In the genomic region with DNA sequence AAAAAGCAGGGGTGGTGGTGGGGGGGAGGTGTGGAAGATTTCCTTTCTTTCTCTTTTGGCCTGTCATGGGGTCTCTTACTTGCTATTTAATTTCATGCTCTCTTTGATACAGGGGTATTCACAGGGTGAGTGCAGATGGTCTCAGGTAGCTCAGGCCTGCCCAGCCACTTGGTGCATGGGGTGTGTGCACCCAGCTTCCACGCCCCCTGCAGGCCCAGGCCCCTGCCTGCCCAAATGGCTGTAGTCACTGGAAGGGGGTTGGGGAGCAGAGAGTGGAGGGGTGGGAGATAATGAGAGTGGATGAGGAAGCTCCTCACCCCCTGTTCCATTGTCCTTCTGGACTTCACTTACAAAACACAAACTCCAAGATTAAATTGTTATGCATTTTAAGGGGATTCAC, we compare ENCODE assay signal across 36 cellular contexts.
DNase-seq lines count a peak whose midpoint lies in the region; ATAC-seq and TF ChIP-seq lines count a peak whose summit lies in the region.
"Had no signal": no experiment of that assay in that cellular context is flagged by ENCODE, and none has a peak within 500 bp of the region (broad histone marks: within the 10 kb centered on the region; RNA-seq: fewer than 3 reads in every experiment).

No MANE protein-coding gene starts in this region.

- TF ChIP-seq CTCF in DOHH2 (IDR thresholded peaks at IDR 0.05; ENCODE audit: low read depth, low read length, poor library complexity, severe bottlenecking) (peak; percentile 55), WERI-Rb-1 (IDR thresholded peaks at IDR 0.05; ENCODE audit: low read depth, low read length) (peak; percentile 30; the same call in 1 of the 2 replicates), transverse colon (IDR thresholded peaks at IDR 0.05) (no peak)

- TF ChIP-seq POLR2A in transverse colon (IDR thresholded peaks at IDR 0.05) = no peak

- H3K27ac Mint-ChIP-seq in activated CD4-positive, alpha-beta T cell treated with anti-CD3 and anti-CD28 coated beads, Interleukin-2, amount 10 ng/mL, durations not matched to agents 24 days and 14 days = no peak overlapping the region
- H3K27ac Mint-ChIP-seq: activated CD4-positive, alpha-beta T cell treated with anti-CD3 and anti-CD28 coated beads, Interleukin-2, amount 10 ng/mL, durations not matched to agents 7 days and 5 days; activated naive CD8-positive, alpha-beta T cell treated with anti-CD3 and anti-CD28 coated beads, Interleukin-2, amount 10 ng/mL, durations not matched to agents 7 days and 5 days; B cell; CD4-positive, alpha-beta memory T cell; natural killer cell had no signal

- H3K36me3 Mint-ChIP-seq in activated CD4-positive, alpha-beta T cell treated with anti-CD3 and anti-CD28 coated beads, Interleukin-2, amount 10 ng/mL, durations not matched to agents 24 days and 14 days (ENCODE audit: low read depth) = no peaks in the 10 kb centered on the region
- H3K36me3 Mint-ChIP-seq: activated naive CD8-positive, alpha-beta T cell treated with anti-CD3 and anti-CD28 coated beads, Interleukin-2, amount 10 ng/mL, durations not matched to agents 7 days and 5 days; CD4-positive, alpha-beta memory T cell; natural killer cell had no signal

- no peaks in the 10 kb centered on the region for H3K9me2 ChIP-seq in DOHH2 (replicated peaks; ENCODE audit: control insufficient read depth, low read length)

- H3K9me3 Mint-ChIP-seq in activated CD4-positive, alpha-beta T cell treated with anti-CD3 and anti-CD28 coated beads, Interleukin-2, amount 10 ng/mL, durations not matched to agents 24 days and 14 days = no peaks in the 10 kb centered on the region
- H3K9me3 Mint-ChIP-seq: activated CD4-positive, alpha-beta T cell treated with anti-CD3 and anti-CD28 coated beads, Interleukin-2, amount 10 ng/mL, durations not matched to agents 7 days and 5 days; activated naive CD8-positive, alpha-beta T cell treated with anti-CD3 and anti-CD28 coated beads, Interleukin-2, amount 10 ng/mL, durations not matched to agents 7 days and 5 days; natural killer cell had no signal

- no peaks in the 10 kb centered on the region for H4K20me1 ChIP-seq in DOHH2 (ENCODE audit: control insufficient read depth, insufficient read depth, low read depth, low read length)

- peak; percentile 56 for ATAC-seq in GM21367 (IDR thresholded peaks at IDR 0.05; ENCODE audit: unreplicated experiment)
- ATAC-seq in HG02588 (IDR thresholded peaks at IDR 0.05; ENCODE audit: unreplicated experiment) = no peak
- ATAC-seq: A549, mucosa of descending colon, natural killer cell, sciatic nerve had no signal

- H3K4me3 ChIP-seq in DOHH2 (ENCODE audit: low read length) (no peak overlapping the region), WERI-Rb-1 (ENCODE audit: low read depth, low read length) (no peak overlapping the region), transverse colon (no peak overlapping the region)
- H3K4me3 ChIP-seq: A549, cardiac muscle cell, colonic mucosa, mucosa of descending colon, prostate gland, stomach had no signal

- H3K36me3 ChIP-seq in DOHH2 (ENCODE audit: control insufficient read depth, low read length) (no peaks in the 10 kb centered on the region), WERI-Rb-1 (no peaks in the 10 kb centered on the region), transverse colon (no peaks in the 10 kb centered on the region)
- H3K36me3 ChIP-seq: cardiac muscle cell, colonic mucosa, prostate gland, stomach had no signal

- no peaks in the 10 kb centered on the region for H3K27me3 Mint-ChIP-seq in activated CD4-positive, alpha-beta T cell treated with anti-CD3 and anti-CD28 coated beads, Interleukin-2, amount 10 ng/mL, durations not matched to agents 24 days and 14 days
- H3K27me3 Mint-ChIP-seq: activated CD4-positive, alpha-beta T cell treated with anti-CD3 and anti-CD28 coated beads, Interleukin-2, amount 10 ng/mL, durations not matched to agents 7 days and 5 days; B cell; CD4-positive, alpha-beta memory T cell had no signal

- peaks cover 3% of the 10 kb centered on the region; the same call in 1 of the 2 replicates for H3K4me1 ChIP-seq in DOHH2 (ENCODE audit: control insufficient read depth, low read length)
- H3K4me1 ChIP-seq in transverse colon = no peaks in the 10 kb centered on the region
- H3K4me1 ChIP-seq: colonic mucosa, prostate gland had no signal

- H3K27ac ChIP-seq in DOHH2 (ENCODE audit: low read depth, low read length) = no peak overlapping the region
- H3K27ac ChIP-seq in WERI-Rb-1 = no peak overlapping the region
- H3K27ac ChIP-seq in transverse colon = no peak overlapping the region
- H3K27ac ChIP-seq: cardiac muscle cell, colonic mucosa, prostate gland, stomach had no signal

- WGBS in transverse colon (ENCODE audit: low coverage in 1 of 2), 2 donors = 82% methylated on average over 1 of the region's 1 CpG; no CpG with 5 or more reads in 1 of the 2 donors

- H3K27me3 ChIP-seq in DOHH2 (ENCODE audit: control insufficient read depth, low read length) (0 out of 2 replicates have a peak, but pooled peaks cover 3% of the 10 kb centered on the region), WERI-Rb-1 (ENCODE audit: insufficient read depth, low read depth, severe bottlenecking) (no peaks in the 10 kb centered on the region), transverse colon (no peaks in the 10 kb centered on the region)
- H3K27me3 ChIP-seq: cardiac muscle cell, colonic mucosa, stomach had no signal

- H3K79me2 ChIP-seq in DOHH2 (ENCODE audit: control insufficient read depth, low read length) = no peaks in the 10 kb centered on the region

- no peak overlapping the region for H3K4me3 Mint-ChIP-seq in activated CD4-positive, alpha-beta T cell treated with anti-CD3 and anti-CD28 coated beads, Interleukin-2, amount 10 ng/mL, durations not matched to agents 24 days and 14 days
- H3K4me3 Mint-ChIP-seq: activated CD4-positive, alpha-beta T cell treated with anti-CD3 and anti-CD28 coated beads, Interleukin-2, amount 10 ng/mL, durations not matched to agents 7 days and 5 days; activated naive CD8-positive, alpha-beta T cell treated with anti-CD3 and anti-CD28 coated beads, Interleukin-2, amount 10 ng/mL, durations not matched to agents 7 days and 5 days; B cell; CD4-positive, alpha-beta memory T cell; natural killer cell had no signal

- DNase-seq in WERI-Rb-1 = no peak
- DNase-seq in germinal center (ENCODE audit: low spot score) = peak; percentile 37
- DNase-seq in activated CD4-positive, alpha-beta T cell treated with anti-CD3 and anti-CD28 coated beads, Interleukin-2, amount 10 ng/mL, durations not matched to agents 24 days and 14 days = no peak
- no peak for DNase-seq in transverse colon
- no peak for DNase-seq in DMS53 (lab: John Stamatoyannopoulos, UW)
- DNase-seq: activated CD4-positive, alpha-beta T cell treated with anti-CD3 and anti-CD28 coated beads, Interleukin-2, amount 10 ng/mL, durations not matched to agents 7 days and 5 days; activated effector memory CD4-positive, alpha-beta T cell treated with Interleukin-2 at 50 U/mL for 16 hours; activated naive CD8-positive, alpha-beta T cell treated with anti-CD3 and anti-CD28 coated beads, Interleukin-2, amount 10 ng/mL, durations not matched to agents 7 days and 5 days; activated T-cell treated with anti-CD3 and anti-CD28 coated beads, Interleukin-2, amount 50 U/mL, for 1 hour; aorta; CD4-positive, alpha-beta memory T cell; colonic mucosa; effector memory CD4-positive, alpha-beta T cell; HCEC 1CT; head of caudate nucleus; Kasumi-1; mucosa of descending colon; MV-4-11; natural killer cell; NCI-H1436 treated with DMSO at 0.1 percent for 48 hours; NCI-H2081 treated with DMSO at 0.1 percent for 48 hours; NCI-H226; nucleus accumbens; stimulated activated CD4-positive, alpha-beta T cell treated with anti-CD3 and anti-CD28 coated beads, Interleukin-12 subunit alpha, Interleukin-12 subunit beta, amount 100 ng/mL, for 4 hours; stimulated activated CD4-positive, alpha-beta T cell treated with anti-CD3 and anti-CD28 coated beads, Interleukin-2, amount 100 ng/mL, for 48 hours; stomach; SW 1271; T1000 had no signal

- in situ Hi-C loops in transverse colon (cut with MboI; ENCODE audit: low pct_ligation_motif_present in 1 of 4, low pct_unique_long_range_greater_than_20kb in 1 of 4, low sequenced_read_pairs in 3 of 4) = no loop called here

- no peaks in the 10 kb centered on the region for H3K9me3 ChIP-seq in DOHH2 (ENCODE audit: control insufficient read depth, insufficient read depth, low read length)
- H3K9me3 ChIP-seq in WERI-Rb-1 (ENCODE audit: severe bottlenecking) = no peaks in the 10 kb centered on the region
- no peaks in the 10 kb centered on the region for H3K9me3 ChIP-seq in transverse colon
- H3K9me3 ChIP-seq: A549, colonic mucosa, mucosa of descending colon, prostate gland, stomach had no signal

- H3K4me1 Mint-ChIP-seq in activated CD4-positive, alpha-beta T cell treated with anti-CD3 and anti-CD28 coated beads, Interleukin-2, amount 10 ng/mL, durations not matched to agents 24 days and 14 days = peaks cover 16% of the 10 kb centered on the region
- H3K4me1 Mint-ChIP-seq: natural killer cell had no signal

- intact Hi-C loops in activated CD4-positive, alpha-beta T cell treated with anti-CD3 and anti-CD28 coated beads, Interleukin-2, amount 10 ng/mL, durations not matched to agents 24 days and 14 days (cut with micrococcal nuclease) = no loop called here
- intact Hi-C loops in transverse colon (cut with DNase I; ENCODE audit: low total_unique reads) = no loop called here

- no peaks in the 10 kb centered on the region for H3F3A ChIP-seq in DOHH2 (ENCODE audit: control insufficient read depth, insufficient read depth)

- no peak overlapping the region for H3K4me2 ChIP-seq in DOHH2 (ENCODE audit: low read length)
- H3K4me2 ChIP-seq: A549 had no signal

- TF ChIP-seq EP300 in transverse colon (IDR thresholded peaks at IDR 0.05; ENCODE audit: low read depth) = no peak

Comparison
In these comparisons a context has a peak if more than half of its experiments do, and no peak if none do; other contexts are left out.
1. CTCF ChIP-seq: peak in DOHH2 (single experiment) and WERI-Rb-1 (single experiment); none in transverse colon (0 of 5).